In genomic region chr15:30963681-30964080, GRCh38 we compare ENCODE assay signal across 16 cellular contexts. TPM values are rescaled to one million over a fixed set of nuclear protein-coding genes. Genes with fewer than 3 reads are reported as not detected.
DNase-seq lines count a peak whose midpoint lies in the region; ATAC-seq and TF ChIP-seq lines count a peak whose summit lies in the region.
"Had no signal": no experiment of that assay in that cellular context is flagged by ENCODE, and none has a peak within 500 bp of the region (broad histone marks: within the 10 kb centered on the region; RNA-seq: fewer than 3 reads in every experiment).

No MANE protein-coding gene starts in this region.

- peak overlapping the region; percentile 86 for H3K27ac ChIP-seq in KOPT-K1 (ENCODE audit: low read depth, low read length, poor library complexity, severe bottlenecking)
- H3K27ac ChIP-seq in OCI-LY7 (ENCODE audit: low read depth, low read length, poor library complexity, severe bottlenecking): no peak overlapping the region
- peak overlapping the region in 3 of 4 donors; percentile 86 to 95 (median 93) for H3K27ac ChIP-seq in gastrocnemius medialis
- H3K27ac ChIP-seq in stomach: no peak overlapping the region
- H3K27ac ChIP-seq: GM23248, HL-60 had no signal

- CTCF ChIA-PET in OCI-LY7 (lab: Charles Lee; ENCODE audit: unreplicated experiment): no interaction called here

- peaks cover 41% of the 10 kb centered on the region for H3K36me3 ChIP-seq in KOPT-K1 (ENCODE audit: insufficient read depth, low read length)
- peaks cover 2% of the 10 kb centered on the region; the same call in 1 of the 2 replicates for H3K36me3 ChIP-seq in OCI-LY7 (ENCODE audit: insufficient read depth, low read length)
- peaks cover 0 to 14% of the 10 kb centered on the region in 2 donors for H3K36me3 ChIP-seq in gastrocnemius medialis
- H3K36me3 ChIP-seq in stomach: peaks cover 26 to 88% (median 86%) of the 10 kb centered on the region in 4 donors
- H3K36me3 ChIP-seq: BE2C, HAP-1 had no signal

- H3K4me3 ChIP-seq in OCI-LY7 (ENCODE audit: low read depth, low read length, poor library complexity, severe bottlenecking) (no peak overlapping the region), gastrocnemius medialis (no peak overlapping the region), stomach (no peak overlapping the region)
- H3K4me3 ChIP-seq: GM23248, HAP-1 had no signal

- BruUV-seq in OCI-LY7 (replicated peaks; lab: Mats Ljungman, UMichigan): no TSS peak

- no peak overlapping the region for H2AFZ ChIP-seq in OCI-LY7 (ENCODE audit: low read length)
- H2AFZ ChIP-seq: GM23248 had no signal

- no peaks in the 10 kb centered on the region for H3K27me3 ChIP-seq in gastrocnemius medialis
- no peaks in the 10 kb centered on the region for H3K27me3 ChIP-seq in stomach
- H3K27me3 ChIP-seq: BE2C had no signal

- no peak for TF ChIP-seq POLR2A in gastrocnemius medialis (IDR thresholded peaks at IDR 0.05)
- TF ChIP-seq POLR2A in stomach (IDR thresholded peaks at IDR 0.05): no peak

- TF ChIP-seq CTCF in OCI-LY7 (conservative IDR thresholded peaks at IDR 0.05; ENCODE audit: low read length): no peak
- no peak for TF ChIP-seq CTCF in gastrocnemius medialis (IDR thresholded peaks at IDR 0.05 in 4 of 5, conservative IDR thresholded peaks at IDR 0.05 in 1 of 5)
- no peak for TF ChIP-seq CTCF in stomach (IDR thresholded peaks at IDR 0.05)

- ATAC-seq in gastrocnemius medialis (no peak), HG03135 (IDR thresholded peaks at IDR 0.05; ENCODE audit: unreplicated experiment) (no peak)

- DNase-seq in OCI-LY7 (ENCODE audit: low spot score): no peak
- DNase-seq in foreskin melanocyte: peak; percentile 56
- no peak for DNase-seq in gastrocnemius medialis
- no peak for DNase-seq in stomach
- DNase-seq in GF-D8 (lab: John Stamatoyannopoulos, UW): no peak
- DNase-seq: ACHN; BE2C; C1 segment of cervical spinal cord; Caco-2; CD4-positive, CD25-positive, alpha-beta regulatory T cell; CD8-positive, alpha-beta memory T cell; GM23248 had no signal

- H3K4me1 ChIP-seq in OCI-LY7 (ENCODE audit: insufficient read depth, low read length, poor library complexity, severe bottlenecking) (peaks cover 11% of the 10 kb centered on the region), gastrocnemius medialis (peaks cover 36 to 39% of the 10 kb centered on the region in 2 donors), stomach (peaks cover 0 to 14% (median 0%) of the 10 kb centered on the region in 4 donors)
- H3K4me1 ChIP-seq: BE2C, Caco-2, HAP-1 had no signal

- H4K20me1 ChIP-seq in OCI-LY7 (ENCODE audit: insufficient read depth, low read length): no peaks in the 10 kb centered on the region

- in situ Hi-C loops in gastrocnemius medialis (cut with MboI; ENCODE audit: low sequenced_read_pairs in 4 of 4): loop anchor here in 2 of 4 donors (25.0 kb wide), 2 partner anchors 374 to 399 kb away; partner anchors contain the start of gene KLF13 (in 1 of the 2)

- H3K4me2 ChIP-seq in OCI-LY7 (ENCODE audit: low read length): 0 out of 2 replicates have a peak overlapping the region, but pooled peaks have one; percentile 3

- intact Hi-C loops in OCI-LY7 (cut with micrococcal nuclease; ENCODE audit: unreplicated experiment): loop anchor here (10.0 kb wide), 1 partner anchor 59 kb away; the partner anchor contains the start of gene FAN1
- intact Hi-C loops in gastrocnemius medialis (cut with DNase I; ENCODE audit: low total_unique reads): loop anchor here (2.0 to 10.0 kb wide), 2 partner anchors 195 to 251 kb away; no protein-coding TSS in a partner anchor
- intact Hi-C loops in stomach (cut with DNase I; ENCODE audit: low total_unique reads): no loop called here

- H3K9me2 ChIP-seq in OCI-LY7 (ENCODE audit: insufficient read depth, low read length): no peaks in the 10 kb centered on the region

- H3K9me3 ChIP-seq in KOPT-K1 (ENCODE audit: insufficient read depth, low read length, poor library complexity, severe bottlenecking) (no peaks in the 10 kb centered on the region), OCI-LY7 (ENCODE audit: low read length) (no peaks in the 10 kb centered on the region), gastrocnemius medialis (no peaks in the 10 kb centered on the region), stomach (no peaks in the 10 kb centered on the region)
- H3K9me3 ChIP-seq: BE2C, Caco-2, HAP-1 had no signal

- no peak for TF ChIP-seq EP300 in stomach (IDR thresholded peaks at IDR 0.05)

- 82 to 87% (median 86%) methylated on average over 3 of the region's 3 CpGs for WGBS in stomach, 5 donors

- POLR2A ChIA-PET in OCI-LY7 (lab: Charles Lee): interaction anchor here (0.6 to 1.5 kb wide), 5 partner anchors 11 to 61 kb away, joined by 3 to 5 read pairs (median 4); no protein-coding TSS in a partner anchor

- no peaks in the 10 kb centered on the region for H3K79me2 ChIP-seq in OCI-LY7 (ENCODE audit: insufficient read depth, low read depth, low read length)

RNA-seq across cellular contexts. Expression of gene MTMR10, which starts 27.7 kb away (rescaled TPM):
- total RNA-seq in OCI-LY7 (2014; rRNA removed; shearing (Covaris generic)): 5.6 and 10.5 TPM in 2 replicates
- total RNA-seq in OCI-LY7 (2022): 15.4 and 21.8 TPM in 2 replicates
- total RNA-seq in gastrocnemius medialis: 10 to 100 TPM; 36.6 to 63.4 (median 40.4) TPM
- 100 to 1,000 TPM in 1 of 5 donors, 10 to 100 TPM in 3, 1 to 10 TPM in 1; 4.9 to 118 (median 39.7) TPM for total RNA-seq in stomach
- polyA plus RNA-seq in stomach: 10 to 100 TPM in 2 of 3 donors, 1 to 10 TPM in 1; 6.9 to 14.7 (median 10.9) TPM

RNA-seq across cellular contexts. Expression of gene FAN1, which starts 60.0 kb away (rescaled TPM):
- 15.4 and 16.4 TPM in 2 replicates for total RNA-seq in OCI-LY7 (2014; rRNA removed; shearing (Covaris generic))
- total RNA-seq in OCI-LY7 (2022): 14.2 and 14.7 TPM in 2 replicates
- total RNA-seq in gastrocnemius medialis: 10 to 100 TPM; 20.0 to 27.5 (median 25.3) TPM
- 10 to 100 TPM; 17.1 to 83.0 (median 29.2) TPM for total RNA-seq in stomach
- polyA plus RNA-seq in stomach: 1 to 10 TPM; 5.7 to 9.4 (median 6.0) TPM

Comparison
In these comparisons a context has a peak if more than half of its experiments do, and no peak if none do; other contexts are left out.
1. H3K27ac ChIP-seq: peak in KOPT-K1 (single experiment) and gastrocnemius medialis (3 of 4); none in OCI-LY7 (single experiment) and stomach (0 of 5).